In genomic region chr18:78920436-78921138, GRCh38 we compare ENCODE assay signal across 34 cellular contexts. TPM values are rescaled to one million over a fixed set of nuclear protein-coding genes. Genes with fewer than 3 reads are reported as not detected.
"Had no signal": no experiment of that assay in that cellular context is flagged by ENCODE, and none has a peak within 500 bp of the region (broad histone marks: within the 10 kb centered on the region; RNA-seq: fewer than 3 reads in every experiment).

No MANE protein-coding gene starts in this region.

- ATAC-seq: activated T-cell treated with anti-CD3 and anti-CD28 coated beads, Interleukin-2, amount 50 U/mL, for 72 hours; activated T-helper 17 cell treated with anti-CD3 and anti-CD28 coated beads, Interleukin-2, amount 50 U/mL, for 72 hours; PC-3 had no signal

- DNase-seq: activated B cell treated with CpG ODN at 0.5 μM for 24 hours; activated CD4-positive, alpha-beta memory T cell treated with anti-CD3 and anti-CD28 coated beads for 36 hours; activated CD4-positive, alpha-beta T cell treated with anti-CD3 and anti-CD28 coated beads for 4 hours; activated CD4-positive, alpha-beta T cell treated with anti-CD3 and anti-CD28 coated beads, Interleukin-2, amount 50 U/mL, for 1 hour; activated CD4-positive, CD25-positive, alpha-beta regulatory T cell treated with anti-CD3 and anti-CD28 coated beads, Interleukin-2, amount 50 U/mL, for 72 hours; activated CD8-positive, alpha-beta memory T cell treated with anti-CD3 and anti-CD28 coated beads, Interleukin-2, amount 50 U/mL, for 4 hours; activated effector memory CD4-positive, alpha-beta T cell treated with anti-CD3 and anti-CD28 coated beads, Interleukin-2, amount 50 U/mL, for 16 hours; activated naive CD4-positive, alpha-beta T cell; activated naive CD4-positive, alpha-beta T cell treated with anti-CD3 and anti-CD28 coated beads, Interleukin-2, amount 50 U/mL, for 16 hours; activated naive CD8-positive, alpha-beta T cell treated with anti-CD3 and anti-CD28 coated beads for 36 hours; activated T-cell treated with anti-CD3 and anti-CD28 coated beads for 4 hours; activated T-cell treated with anti-CD3 and anti-CD28 coated beads, Interleukin-2, amount 50 U/mL, for 72 hours; amniotic stem cell; aorta; brain microvascular endothelial cell; MM.1S; MV-4-11; NCI-H1092; NCI-H1436 treated with DMSO at 0.1 percent for 48 hours; NCI-H1694 treated with DMSO at 0.1 percent for 48 hours; NCI-H2029; NCI-H345; NCI-H524 treated with DMSO at 0.1 percent for 48 hours; NCI-H748 treated with DMSO at 0.1 percent for 48 hours; NK-92 treated with Interleukin-12 subunit alpha and Interleukin-12 subunit beta, amount 100 ng/mL, for 24 hours; PC-3; Peyer's patch; RPMI8226; SW 1271; T-helper 1 cell; T-helper 2 cell; T-helper 9 cell had no signal

RNA-seq across cellular contexts. Expression of gene SALL3, which starts 59.0 kb away (rescaled TPM):
- total RNA-seq: activated B cell treated with CpG ODN at 0.5 μM for 24 hours; activated CD4-positive, alpha-beta memory T cell treated with anti-CD3 and anti-CD28 coated beads for 36 hours; activated naive CD8-positive, alpha-beta T cell treated with anti-CD3 and anti-CD28 coated beads for 36 hours; activated T-cell treated with anti-CD3 and anti-CD28 coated beads, Interleukin-2, amount 50 U/mL, for 72 hours; activated T-helper 17 cell treated with anti-CD3 and anti-CD28 coated beads, Interleukin-2, amount 50 U/mL, for 72 hours; LHCN-M2; PC-3; Peyer's patch had no signal
